In genomic region chr10:69573056-69573806, GRCh38 we compare ENCODE assay signal across 9 cellular contexts. TPM values are rescaled to one million over a fixed set of nuclear protein-coding genes. Genes with fewer than 3 reads are reported as not detected.
DNase-seq lines count a peak whose midpoint lies in the region; ATAC-seq and TF ChIP-seq lines count a peak whose summit lies in the region.
"Had no signal": no experiment of that assay in that cellular context is flagged by ENCODE, and none has a peak within 500 bp of the region (broad histone marks: within the 10 kb centered on the region; RNA-seq: fewer than 3 reads in every experiment).

A gene with protein sequence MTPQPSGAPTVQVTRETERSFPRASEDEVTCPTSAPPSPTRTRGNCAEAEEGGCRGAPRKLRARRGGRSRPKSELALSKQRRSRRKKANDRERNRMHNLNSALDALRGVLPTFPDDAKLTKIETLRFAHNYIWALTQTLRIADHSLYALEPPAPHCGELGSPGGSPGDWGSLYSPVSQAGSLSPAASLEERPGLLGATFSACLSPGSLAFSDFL (minus strand): TSS chr10:69573422. CDS start chr10:69573043, 379 bp downstream.

- H3K27me3 ChIP-seq in stomach: peaks cover 45 to 100% (median 94%) of the 10 kb centered on the region in 3 donors

- H3K4me1 ChIP-seq in stomach: peaks cover 10 to 49% (median 29%) of the 10 kb centered on the region in 4 donors

- intact Hi-C loops in stomach (cut with DNase I; ENCODE audit: low total_unique reads): no loop called here

- WGBS in stomach, 5 donors: 1 to 2% (median 1%) methylated on average over 22 to 53 of the region's 53 CpGs

- peak within 1 kb of the TSS; percentile 14 to 41 (median 30) for H3K4me3 ChIP-seq in stomach

- H3K36me3 ChIP-seq in stomach: no peaks in the 10 kb centered on the region

- no peak for TF ChIP-seq EP300 in stomach (IDR thresholded peaks at IDR 0.05)

- peaks cover 0 to 7% (median 0%) of the 10 kb centered on the region in 4 donors for H3K9me3 ChIP-seq in stomach

- no peak for TF ChIP-seq POLR2A in stomach (IDR thresholded peaks at IDR 0.05)

- no peaks in the 10 kb centered on the region for H3K9me3 Mint-ChIP-seq in activated CD8-positive, alpha-beta memory T cell treated with anti-CD3 and anti-CD28 coated beads, Interleukin-2, amount 10 ng/mL, durations not matched to agents 7 days and 5 days (ENCODE audit: low read depth)
- H3K9me3 Mint-ChIP-seq in glutamatergic neuron (ENCODE audit: unreplicated experiment): peaks cover 10% of the 10 kb centered on the region

- DNase-seq in activated CD8-positive, alpha-beta memory T cell treated with anti-CD3 and anti-CD28 coated beads, Interleukin-2, amount 10 ng/mL, durations not matched to agents 7 days and 5 days: peak; percentile 42
- DNase-seq in activated CD8-positive, alpha-beta memory T cell treated with anti-CD3 and anti-CD28 coated beads, Interleukin-2, amount 50 U/mL, for 48 hours: no peak
- DNase-seq in NCI-H774 (lab: John Stamatoyannopoulos, UW): peak; percentile 55
- DNase-seq in glutamatergic neuron: peak; percentile 32
- no peak for DNase-seq in stomach
- no peak for DNase-seq in stimulated activated CD4-positive, alpha-beta T cell treated with anti-CD3 and anti-CD28 coated beads, Interleukin-15, amount 100 ng/mL, for 24 hours

- H3K4me1 Mint-ChIP-seq in activated CD8-positive, alpha-beta memory T cell treated with anti-CD3 and anti-CD28 coated beads, Interleukin-2, amount 10 ng/mL, durations not matched to agents 7 days and 5 days: peaks cover 20% of the 10 kb centered on the region
- peaks cover 28% of the 10 kb centered on the region for H3K4me1 Mint-ChIP-seq in glutamatergic neuron (ENCODE audit: low read depth, unreplicated experiment)

- H3K27ac ChIP-seq in stomach: no peak within 1 kb of the TSS

- TF ChIP-seq CTCF in glutamatergic neuron (IDR thresholded peaks at IDR 0.05; ENCODE audit: partially characterized antibody, unreplicated experiment) (no peak), stomach (IDR thresholded peaks at IDR 0.05) (no peak)

- H3K27ac Mint-ChIP-seq in activated CD8-positive, alpha-beta memory T cell treated with anti-CD3 and anti-CD28 coated beads, Interleukin-2, amount 10 ng/mL, durations not matched to agents 7 days and 5 days: peak within 1 kb of the TSS; percentile 8
- peak within 1 kb of the TSS; percentile 39 for H3K27ac Mint-ChIP-seq in glutamatergic neuron (ENCODE audit: unreplicated experiment)

- CTCF ChIA-PET in activated CD8-positive, alpha-beta memory T cell treated with anti-CD3 and anti-CD28 coated beads, Interleukin-2, amount 10 ng/mL, durations not matched to agents 7 days and 5 days (lab: Charles Lee): interaction anchor here (0.9 to 1.1 kb wide), 2 partner anchors 58 to 59 kb away, joined by 3 to 5 read pairs; no protein-coding TSS in a partner anchor

- no peak for ATAC-seq in activated CD8-positive, alpha-beta memory T cell treated with anti-CD3 and anti-CD28 coated beads, Interleukin-2, amount 10 ng/mL, durations not matched to agents 7 days and 5 days
- ATAC-seq in GM21737 (IDR thresholded peaks at IDR 0.05; ENCODE audit: unreplicated experiment) (no peak), HG03196 (IDR thresholded peaks at IDR 0.05; ENCODE audit: unreplicated experiment) (no peak)

- H3K36me3 Mint-ChIP-seq in activated CD8-positive, alpha-beta memory T cell treated with anti-CD3 and anti-CD28 coated beads, Interleukin-2, amount 10 ng/mL, durations not matched to agents 7 days and 5 days: no peaks in the 10 kb centered on the region
- H3K36me3 Mint-ChIP-seq in glutamatergic neuron (ENCODE audit: unreplicated experiment): no peaks in the 10 kb centered on the region

- peak within 1 kb of the TSS; percentile 67 for H3K4me3 Mint-ChIP-seq in activated CD8-positive, alpha-beta memory T cell treated with anti-CD3 and anti-CD28 coated beads, Interleukin-2, amount 10 ng/mL, durations not matched to agents 7 days and 5 days
- peak within 1 kb of the TSS; percentile 88 for H3K4me3 Mint-ChIP-seq in glutamatergic neuron (ENCODE audit: unreplicated experiment)

- peaks cover 96% of the 10 kb centered on the region for H3K27me3 Mint-ChIP-seq in activated CD8-positive, alpha-beta memory T cell treated with anti-CD3 and anti-CD28 coated beads, Interleukin-2, amount 10 ng/mL, durations not matched to agents 7 days and 5 days
- H3K27me3 Mint-ChIP-seq in glutamatergic neuron (ENCODE audit: unreplicated experiment): peaks cover 60% of the 10 kb centered on the region

RNA-seq across cellular contexts. Expression of the gene that starts here (rescaled TPM):
- total RNA-seq in activated CD8-positive, alpha-beta memory T cell treated with anti-CD3 and anti-CD28 coated beads, Interleukin-2, amount 10 ng/mL, durations not matched to agents 7 days and 5 days: not detected
- total RNA-seq in glutamatergic neuron (ENCODE audit: unreplicated experiment) (not detected), stomach (not detected)
- not detected for polyA plus RNA-seq in stomach
- polyA plus RNA-seq: keratinocyte had no signal

Comparison
In these comparisons a context has a peak if more than half of its experiments do, and no peak if none do; other contexts are left out.
1. Peak in DNase-seq in activated CD8-positive, alpha-beta memory T cell treated with anti-CD3 and anti-CD28 coated beads, Interleukin-2, amount 10 ng/mL, durations not matched to agents 7 days and 5 days; RNA of the gene not detected or under 1 TPM.
2. Peak in DNase-seq in glutamatergic neuron; RNA of the gene not detected or under 1 TPM.